ENCODE assay signal across 13 cellular contexts in the genomic region with DNA sequence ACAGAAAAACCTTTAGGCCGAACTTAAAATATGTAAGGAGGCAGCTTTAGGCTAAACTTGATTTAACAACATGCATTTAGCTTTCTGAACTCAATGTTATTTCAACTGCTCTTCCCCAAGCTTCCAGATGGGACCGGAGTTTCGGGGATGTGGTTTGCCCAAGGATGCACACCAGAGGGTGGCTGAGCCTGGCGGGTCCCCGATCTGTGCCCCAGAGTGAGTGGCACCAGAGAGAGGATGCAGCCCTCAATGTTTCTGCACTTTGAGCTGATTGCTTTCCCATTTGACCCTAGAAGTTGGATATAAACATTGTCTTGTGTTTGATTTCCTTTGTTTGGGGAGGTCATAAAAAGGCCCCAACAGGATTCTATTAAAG.
DNase-seq lines count a peak whose midpoint lies in the region; ATAC-seq, FAIRE-seq and TF ChIP-seq lines count a peak whose summit lies in the region.
"Had no signal": no experiment of that assay in that cellular context is flagged by ENCODE, and none has a peak within 500 bp of the region (broad histone marks: within the 10 kb centered on the region; RNA-seq: fewer than 3 reads in every experiment).

No MANE protein-coding gene starts in this region.

- CTCF ChIA-PET in activated CD4-positive, alpha-beta memory T cell treated with anti-CD3 and anti-CD28 coated beads for 36 hours (lab: Charles Lee): interaction anchor here (0.9 to 1.1 kb wide), 2 partner anchors 56 to 68 kb away, joined by 3 to 6 read pairs; no protein-coding TSS in a partner anchor

- H3K36me3 ChIP-seq in kidney (ENCODE audit: control insufficient read depth in 1 of 2, insufficient read depth in 2 of 2, low read length in 2 of 2) (no peaks in the 10 kb centered on the region), stomach (no peaks in the 10 kb centered on the region)

- ATAC-seq in GM18519 (IDR thresholded peaks at IDR 0.05; ENCODE audit: low FRiP score, unreplicated experiment): no peak
- ATAC-seq: HCT116 had no signal

- no peak for TF ChIP-seq POLR2A in stomach (IDR thresholded peaks at IDR 0.05)

- WGBS in stomach, 5 donors: 53 to 79% (median 64%) methylated on average over 5 of the region's 5 CpGs

- H3K27me3 ChIP-seq in stomach: peaks cover 0 to 7% (median 0%) of the 10 kb centered on the region in 3 donors

- H3K4me1 ChIP-seq in kidney (ENCODE audit: control insufficient read depth in 1 of 2, insufficient read depth in 1 of 2, low read depth in 1 of 2, low read length in 2 of 2): no peaks in the 10 kb centered on the region
- H3K4me1 ChIP-seq in stomach: peaks cover 0 to 22% (median 13%) of the 10 kb centered on the region in 4 donors

- DNase-seq in activated CD4-positive, alpha-beta T cell treated with anti-CD3 and anti-CD28 coated beads, Interleukin-2, amount 10 ng/mL, durations not matched to agents 24 days and 14 days: no peak
- no peak for DNase-seq in activated CD4-positive, alpha-beta T cell treated with anti-CD3 and anti-CD28 coated beads, Interleukin-2, amount 50 U/mL, for 48 hours
- peak; percentile 16 for DNase-seq in activated CD4-positive, alpha-beta memory T cell treated with anti-CD3 and anti-CD28 coated beads for 36 hours
- DNase-seq in kidney (no peak), stomach (no peak), GM20000 (ENCODE audit: low spot score) (no peak)
- DNase-seq in stimulated activated CD4-positive, alpha-beta T cell treated with anti-CD3 and anti-CD28 coated beads, Interleukin-4, amount 100 ng/mL, for 4 hours: no peak
- DNase-seq: NCI-H524 had no signal

- no peaks in the 10 kb centered on the region for H3K9me3 Mint-ChIP-seq in activated CD4-positive, alpha-beta T cell treated with anti-CD3 and anti-CD28 coated beads, Interleukin-2, amount 10 ng/mL, durations not matched to agents 24 days and 14 days
- no peaks in the 10 kb centered on the region for H3K9me3 Mint-ChIP-seq in activated CD4-positive, alpha-beta memory T cell treated with anti-CD3 and anti-CD28 coated beads for 36 hours

- TF ChIP-seq EP300 in stomach (IDR thresholded peaks at IDR 0.05): no peak

- TF ChIP-seq CTCF in kidney (IDR thresholded peaks at IDR 0.05; ENCODE audit: borderline replicate concordance, extremely low read depth, insufficient read depth) (no peak), stomach (IDR thresholded peaks at IDR 0.05) (no peak), GM20000 (IDR thresholded peaks at IDR 0.05; ENCODE audit: extremely low read depth, missing control alignments) (no peak)

- peak overlapping the region; percentile 73 for H3K4me3 Mint-ChIP-seq in activated CD4-positive, alpha-beta T cell treated with anti-CD3 and anti-CD28 coated beads, Interleukin-2, amount 10 ng/mL, durations not matched to agents 24 days and 14 days
- H3K4me3 Mint-ChIP-seq in activated CD4-positive, alpha-beta memory T cell treated with anti-CD3 and anti-CD28 coated beads for 36 hours: peak overlapping the region; percentile 51

- H3K9me3 ChIP-seq in kidney (ENCODE audit: control insufficient read depth in 1 of 2, low read length in 2 of 2): no peaks in the 10 kb centered on the region
- no peaks in the 10 kb centered on the region for H3K9me3 ChIP-seq in stomach

- peaks cover 10% of the 10 kb centered on the region for H3K27me3 Mint-ChIP-seq in activated CD4-positive, alpha-beta T cell treated with anti-CD3 and anti-CD28 coated beads, Interleukin-2, amount 10 ng/mL, durations not matched to agents 24 days and 14 days
- H3K27me3 Mint-ChIP-seq in activated CD4-positive, alpha-beta memory T cell treated with anti-CD3 and anti-CD28 coated beads for 36 hours: no peaks in the 10 kb centered on the region

- H3K36me3 Mint-ChIP-seq in activated CD4-positive, alpha-beta T cell treated with anti-CD3 and anti-CD28 coated beads, Interleukin-2, amount 10 ng/mL, durations not matched to agents 24 days and 14 days (ENCODE audit: low read depth): no peaks in the 10 kb centered on the region
- no peaks in the 10 kb centered on the region for H3K36me3 Mint-ChIP-seq in activated CD4-positive, alpha-beta memory T cell treated with anti-CD3 and anti-CD28 coated beads for 36 hours

- intact Hi-C loops in activated CD4-positive, alpha-beta T cell treated with anti-CD3 and anti-CD28 coated beads, Interleukin-2, amount 10 ng/mL, durations not matched to agents 24 days and 14 days (cut with micrococcal nuclease): loop anchor here (1.0 kb wide), 2 partner anchors 24 to 35 kb away; no protein-coding TSS in a partner anchor
- intact Hi-C loops in activated CD4-positive, alpha-beta memory T cell treated with anti-CD3 and anti-CD28 coated beads for 36 hours (cut with micrococcal nuclease): loop anchor here (1.0 kb wide), 2 partner anchors 35 to 57 kb away; no protein-coding TSS in a partner anchor
- intact Hi-C loops in kidney (cut with DNase I) (no loop called here), stomach (cut with DNase I; ENCODE audit: low total_unique reads) (no loop called here)

- no peak overlapping the region for H3K9ac ChIP-seq in kidney (ENCODE audit: low read length in 2 of 2)

- peaks cover 21% of the 10 kb centered on the region for H3K4me1 Mint-ChIP-seq in activated CD4-positive, alpha-beta T cell treated with anti-CD3 and anti-CD28 coated beads, Interleukin-2, amount 10 ng/mL, durations not matched to agents 24 days and 14 days
- peaks cover 25% of the 10 kb centered on the region for H3K4me1 Mint-ChIP-seq in activated CD4-positive, alpha-beta memory T cell treated with anti-CD3 and anti-CD28 coated beads for 36 hours (ENCODE audit: low read depth)

- no peak for FAIRE-seq in kidney (lab: Jason Lieb, UNC)
- FAIRE-seq: A204.1, frontal cortex, small intestine had no signal

- H3K4me3 ChIP-seq in kidney (ENCODE audit: low read length in 2 of 2) (peak overlapping the region; percentile 2 to 15), stomach (peak overlapping the region in 1 of 4 donors; percentile 8)

- no peak overlapping the region for H3K27ac ChIP-seq in kidney (ENCODE audit: low read depth in 2 of 2, low read length in 2 of 2)
- peak overlapping the region in 3 of 5 donors; percentile 57 to 69 (median 67) for H3K27ac ChIP-seq in stomach

- H3K27ac Mint-ChIP-seq in activated CD4-positive, alpha-beta T cell treated with anti-CD3 and anti-CD28 coated beads, Interleukin-2, amount 10 ng/mL, durations not matched to agents 24 days and 14 days: peak overlapping the region; percentile 90
- peak overlapping the region; percentile 42 for H3K27ac Mint-ChIP-seq in activated CD4-positive, alpha-beta memory T cell treated with anti-CD3 and anti-CD28 coated beads for 36 hours

- POLR2A ChIA-PET in activated CD4-positive, alpha-beta memory T cell treated with anti-CD3 and anti-CD28 coated beads for 36 hours (lab: Charles Lee): interaction anchor here (1.0 kb wide), 1 partner anchor 348 kb away, joined by 3 read pairs; a partner anchor contains a TSS

Comparison
In these comparisons a context has a peak if more than half of its experiments do, and no peak if none do; other contexts are left out.
1. H3K27ac ChIP-seq: peak in stomach (3 of 5); none in kidney (0 of 2).
2. intact Hi-C loops: an anchor here in activated CD4-positive, alpha-beta T cell treated with anti-CD3 and anti-CD28 coated beads, Interleukin-2, amount 10 ng/mL, durations not matched to agents 24 days and 14 days (1.0 kb wide) and activated CD4-positive, alpha-beta memory T cell treated with anti-CD3 and anti-CD28 coated beads for 36 hours (1.0 kb wide); none called in kidney and stomach.